29 cellular contexts compared by ENCODE assay signal in genomic region chr17:12064395-12064794, GRCh38.
"Had no signal": no experiment of that assay in that cellular context is flagged by ENCODE, and none has a peak within 500 bp of the region (broad histone marks: within the 10 kb centered on the region; RNA-seq: fewer than 3 reads in every experiment).

No MANE protein-coding gene starts in this region.

- H3K4me1 ChIP-seq: esophagus squamous epithelium, gastrocnemius medialis, left lung, lower lobe of right lung had no signal

- H3K4me3 Mint-ChIP-seq: endodermal cell, mesothelial cell of epicardium, naive B cell had no signal

- H3K27ac Mint-ChIP-seq: endodermal cell, mesothelial cell of epicardium, naive B cell had no signal

- H3K36me3 ChIP-seq: lower lobe of right lung had no signal

- H3K9me3 ChIP-seq: esophagus squamous epithelium, gastrocnemius medialis, heart right ventricle, left lung, lower lobe of right lung, mucosa of descending colon had no signal

- H3K27me3 ChIP-seq: dorsolateral prefrontal cortex, esophagus squamous epithelium, gastrocnemius medialis, heart right ventricle, left lung had no signal

- DNase-seq: dermis blood vessel endothelial cell; dorsolateral prefrontal cortex; effector CD4-positive, alpha-beta T cell; effector memory CD4-positive, alpha-beta T cell; endodermal cell; erythroblast; esophagus squamous epithelium; foreskin fibroblast; foreskin melanocyte; gastrocnemius medialis; glutamatergic neuron; head of caudate nucleus; heart right ventricle; hippocampal formation; left cardiac atrium; left lung; left ventricle myocardium superior; lower lobe of right lung; mesenchymal stem cell; mucosa of descending colon; naive B cell had no signal

- ATAC-seq: esophagus mucosa, gastrocnemius medialis, heart right ventricle, left cardiac atrium, left lung, left ventricle myocardium superior, lower lobe of right lung, mucosa of descending colon had no signal

- H3K4me3 ChIP-seq: coronary artery, dorsolateral prefrontal cortex, esophagus squamous epithelium, gastrocnemius medialis, heart right ventricle, left lung, lower lobe of right lung, mucosa of descending colon had no signal

- H3K27ac ChIP-seq: coronary artery, dorsolateral prefrontal cortex, epithelial cell of prostate, esophagus squamous epithelium, gastrocnemius medialis, heart right ventricle, left lung, lower lobe of right lung had no signal

- H3K27me3 Mint-ChIP-seq: naive B cell had no signal

- FAIRE-seq: colon, endometrium, islet of Langerhans, keratinocyte had no signal
